In the genomic region with DNA sequence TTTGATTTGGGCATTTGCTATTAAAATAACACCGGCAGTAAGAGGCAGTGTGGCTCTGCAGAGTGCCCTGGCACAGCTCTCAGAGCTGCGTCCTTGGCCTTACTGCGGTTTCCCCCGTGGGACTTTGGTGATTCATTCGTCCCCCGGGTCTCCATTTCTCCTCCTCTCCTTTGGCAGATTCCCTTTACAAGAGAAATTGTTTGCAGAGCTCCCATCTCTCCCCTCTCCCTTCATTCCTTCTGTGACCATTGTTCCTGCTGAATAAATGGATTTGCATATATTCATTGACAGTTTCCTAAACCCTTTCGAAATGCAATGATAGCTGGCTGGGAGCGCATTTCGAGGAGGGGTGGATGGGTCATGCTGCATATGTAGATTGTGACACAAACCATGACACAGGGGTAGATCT, we compare ENCODE assay signal across 14 cellular contexts.
DNase-seq lines count a peak whose midpoint lies in the region; ATAC-seq, FAIRE-seq and TF ChIP-seq lines count a peak whose summit lies in the region.
"Had no signal": no experiment of that assay in that cellular context is flagged by ENCODE, and none has a peak within 500 bp of the region (broad histone marks: within the 10 kb centered on the region; RNA-seq: fewer than 3 reads in every experiment).

No MANE protein-coding gene starts in this region.

- peak; percentile 55 for FAIRE-seq in H1 (lab: Jason Lieb, UNC)

- peaks cover 10% of the 10 kb centered on the region for H3K36me3 Mint-ChIP-seq in nephron progenitor cell (ENCODE audit: low read depth)

- peak overlapping the region; percentile 0 for H4K5ac ChIP-seq in H1 (ENCODE audit: insufficient read length, low read depth, low read length)

- TF ChIP-seq RAD21 in H1 (IDR thresholded peaks at IDR 0.05 in 1 of 2, conservative IDR thresholded peaks at IDR 0.05 in 1 of 2; ENCODE audit: low read depth in 2 of 2, low read length in 2 of 2) = no peak

- no peak overlapping the region for H3K27ac Mint-ChIP-seq in nephron progenitor cell
- H3K27ac Mint-ChIP-seq: activated T-cell treated with anti-CD3 and anti-CD28 coated beads, Interleukin-2, amount 50 U/mL, for 72 hours had no signal

- H2BK15ac ChIP-seq in H1 (ENCODE audit: low read length) = no peak overlapping the region

- H4K20me1 ChIP-seq in H1 (replicated peaks in 1 of 2; ENCODE audit: control insufficient read depth in 1 of 2, insufficient read depth in 2 of 2, low read length in 2 of 2) = no peaks in the 10 kb centered on the region

- no peak overlapping the region; a peak in 2 of 7 replicates for H3K9ac ChIP-seq in H1 (replicated peaks in 1 of 4; ENCODE audit: extremely low read depth in 1 of 4, low read depth in 3 of 4, low read length in 3 of 4)
- no peak overlapping the region for H3K9ac ChIP-seq in colonic mucosa (ENCODE audit: low read depth in 2 of 2, low read length in 2 of 2)

- H3K4ac ChIP-seq in H1 (replicated peaks; ENCODE audit: insufficient read length, low read depth, low read length) = no peak overlapping the region

- peak overlapping the region; percentile 2; the same call in 1 of the 2 replicates for H3K18ac ChIP-seq in H1 (ENCODE audit: extremely low read depth, low read length)

- intact Hi-C loops in colonic mucosa (cut with DNase I) = no loop called here

- H3K27me3 ChIP-seq in H1 (replicated peaks in 1 of 4; ENCODE audit: control insufficient read depth in 3 of 4, extremely low read depth in 1 of 4, insufficient read depth in 3 of 4, low read length in 3 of 4) (no peaks in the 10 kb centered on the region; a peak in 1 of 7 replicates), colonic mucosa (no peaks in the 10 kb centered on the region)
- H3K27me3 ChIP-seq: right lobe of liver had no signal

- H3K9me3 ChIP-seq in H1 (ENCODE audit: insufficient read depth in 2 of 2, low read depth in 1 of 2, low read length in 1 of 2) = peaks cover 0 to 9% of the 10 kb centered on the region in 2 experiments; a peak in 1 of 4 replicates
- H3K9me3 ChIP-seq in colonic mucosa = no peaks in the 10 kb centered on the region
- H3K9me3 ChIP-seq: right lobe of liver had no signal

- no peak overlapping the region for H2BK12ac ChIP-seq in H1 (ENCODE audit: low read depth, low read length)

- no peak overlapping the region for H3K14ac ChIP-seq in H1 (ENCODE audit: insufficient read length)

- no peak overlapping the region for H4K8ac ChIP-seq in H1 (ENCODE audit: extremely low read depth, insufficient read depth, low read length)

- no peak for TF ChIP-seq EP300 in H1 (IDR thresholded peaks at IDR 0.05; ENCODE audit: borderline replicate concordance in 1 of 2, low read depth in 2 of 2, low read length in 2 of 2)

- no peak for ATAC-seq in GM18907 (IDR thresholded peaks at IDR 0.05; ENCODE audit: unreplicated experiment)
- ATAC-seq in esophagus mucosa = no peak
- ATAC-seq: activated T-cell treated with anti-CD3 and anti-CD28 coated beads, Interleukin-2, amount 50 U/mL, for 72 hours; foreskin keratinocyte had no signal

- peak overlapping the region; percentile 28 for H3K4me3 Mint-ChIP-seq in nephron progenitor cell
- H3K4me3 Mint-ChIP-seq: activated T-cell treated with anti-CD3 and anti-CD28 coated beads, Interleukin-2, amount 50 U/mL, for 72 hours had no signal

- peaks cover 7% of the 10 kb centered on the region for H3K27me3 Mint-ChIP-seq in nephron progenitor cell (ENCODE audit: low read depth, poor library complexity)

- H3K4me3 ChIP-seq in H1 (ENCODE audit: extremely low read depth in 1 of 4, insufficient read depth in 2 of 4, low read depth in 3 of 4, low read length in 4 of 4) = peak overlapping the region in 1 of 4 experiments; percentile 42; a peak in 2 of 8 replicates
- no peak overlapping the region for H3K4me3 ChIP-seq in colonic mucosa
- H3K4me3 ChIP-seq: right lobe of liver had no signal

- 11% methylated on average over 9 of the region's 9 CpGs; no CpG with 5 or more reads in 1 of the 2 experiments for WGBS in H1 (ENCODE audit: extremely low coverage in 1 of 2, insufficient coverage in 1 of 2, insufficient read length in 1 of 2, insufficient replicate concordance in 2 of 2, low coverage in 1 of 2, low lambda C conversion rate in 2 of 2, missing lambda C conversion rate in 1 of 2), 2 experiments

- no peak overlapping the region for H2AK5ac ChIP-seq in H1 (ENCODE audit: low read depth, low read length)

- peak overlapping the region; percentile 90 for H2AFZ ChIP-seq in H1 (ENCODE audit: low read length)

- TF ChIP-seq CTCF in H1 (IDR thresholded peaks at IDR 0.05; ENCODE audit: control extremely low read depth in 1 of 3, insufficient read depth in 1 of 3, low read depth in 1 of 3, low read length in 3 of 3) (no peak), nephron progenitor cell (IDR thresholded peaks at IDR 0.05) (no peak), colonic mucosa (IDR thresholded peaks at IDR 0.05) (no peak)

- no peaks in the 10 kb centered on the region for H3K79me1 ChIP-seq in H1 (ENCODE audit: low read depth, low read length)

- peak overlapping the region; percentile 46 to 81 for H3K4me2 ChIP-seq in H1 (ENCODE audit: insufficient read depth in 1 of 2, low read depth in 2 of 2, low read length in 2 of 2)

- no peaks in the 10 kb centered on the region for H3K23me2 ChIP-seq in H1 (ENCODE audit: low read depth, low read length)

- H2BK5ac ChIP-seq in H1 (ENCODE audit: low read depth, low read length) = no peak overlapping the region

- peaks cover 12% of the 10 kb centered on the region for H3K4me1 Mint-ChIP-seq in nephron progenitor cell

- H3K36me3 ChIP-seq in H1 (ENCODE audit: control insufficient read depth in 2 of 4, insufficient read depth in 4 of 4, low read length in 3 of 4) = no peaks in the 10 kb centered on the region
- no peaks in the 10 kb centered on the region for H3K36me3 ChIP-seq in colonic mucosa
- H3K36me3 ChIP-seq: right lobe of liver had no signal

- no peak overlapping the region for H2BK120ac ChIP-seq in H1 (replicated peaks; ENCODE audit: low read depth, low read length)

- H3K4me1 ChIP-seq in H1 (replicated peaks in 1 of 4; ENCODE audit: control insufficient read depth in 3 of 4, insufficient read depth in 4 of 4, low read length in 3 of 4) (peaks cover 4 to 24% (median 18%) of the 10 kb centered on the region in 4 experiments), colonic mucosa (no peaks in the 10 kb centered on the region)
- H3K4me1 ChIP-seq: foreskin keratinocyte, right lobe of liver had no signal

- H3K23ac ChIP-seq in H1 (ENCODE audit: insufficient read length) = no peak overlapping the region

- H3K79me2 ChIP-seq in H1 (ENCODE audit: control insufficient read depth in 1 of 2, insufficient read depth in 2 of 2, low read length in 2 of 2) = no peaks in the 10 kb centered on the region

- no peak overlapping the region for H3K56ac ChIP-seq in H1 (replicated peaks; ENCODE audit: insufficient read length, low read depth, low read length)

- CTCF ChIA-PET in H1 (lab: Charles Lee; ENCODE audit: partially characterized antibody) = interaction anchor here (0.7 to 1.2 kb wide), 3 partner anchors 13 to 382 kb away, joined by 3 read pairs; no protein-coding TSS in a partner anchor

- H3K27ac ChIP-seq in H1 (ENCODE audit: low read depth, low read length) (no peak overlapping the region), colonic mucosa (no peak overlapping the region)
- H3K27ac ChIP-seq: foreskin keratinocyte, right lobe of liver, VCaP had no signal

- POLR2A ChIA-PET in H1 (lab: Charles Lee; ENCODE audit: partially characterized antibody) = interaction anchor here (1.1 kb wide), 1 partner anchor 28 kb away, joined by 3 read pairs; no protein-coding TSS in a partner anchor

- no peak overlapping the region for H4K91ac ChIP-seq in H1 (replicated peaks; ENCODE audit: insufficient read length, low read length)

- peaks cover 19% of the 10 kb centered on the region for H3K9me3 Mint-ChIP-seq in nephron progenitor cell

- H2BK20ac ChIP-seq in H1 (ENCODE audit: low read length) = no peak overlapping the region

- TF ChIP-seq POLR2A in H1 (IDR thresholded peaks at IDR 0.05; ENCODE audit: control extremely low read depth in 1 of 2, low read depth in 2 of 2, low read length in 2 of 2) = no peak

- DNase-seq in AG20443 (ENCODE audit: low spot score) = peak; percentile 46
- DNase-seq in LHCN-M2 (ENCODE audit: low read depth) = peak; percentile 47
- peak in 1 of 2 experiments; percentile 19 for DNase-seq in H1 (ENCODE audit: low read depth in 1 of 2, low spot score in 2 of 2)
- no peak for DNase-seq in nephron progenitor cell
- no peak for DNase-seq in NCI-H524 treated with DMSO at 0.1 percent for 48 hours (lab: John Stamatoyannopoulos, UW)
- DNase-seq in colonic mucosa = no peak
- DNase-seq: activated T-cell treated with anti-CD3 and anti-CD28 coated beads, Interleukin-2, amount 50 U/mL, for 72 hours; foreskin keratinocyte; mammary epithelial cell; NCI-H1930; right lobe of liver had no signal

TF ChIP-seq in H1, 55 proteins besides CTCF, POLR2A, EP300 and RAD21:
- TF ChIP-seq EZH2 (IDR thresholded peaks at IDR 0.05; ENCODE audit: low read depth, low read length, severe bottlenecking) (no peak), BCL11A (IDR thresholded peaks at IDR 0.05; ENCODE audit: low read depth in 2 of 2, low read length in 2 of 2) (no peak), SP1 (IDR thresholded peaks at IDR 0.05; ENCODE audit: low read depth, low read length) (0 out of 2 replicates have a peak, but pooled peaks have one; percentile 37), ASH2L (IDR thresholded peaks at IDR 0.05; ENCODE audit: low read length) (peak; percentile 18)

Comparison
In these comparisons a context has a peak if more than half of its experiments do, and no peak if none do; other contexts are left out.
1. DNase-seq: peak in AG20443 (single experiment) and LHCN-M2 (single experiment); none in nephron progenitor cell (single experiment), NCI-H524 treated with DMSO at 0.1 percent for 48 hours (single experiment) and colonic mucosa (single experiment).